9 cellular contexts compared by ENCODE assay signal in the genomic region with DNA sequence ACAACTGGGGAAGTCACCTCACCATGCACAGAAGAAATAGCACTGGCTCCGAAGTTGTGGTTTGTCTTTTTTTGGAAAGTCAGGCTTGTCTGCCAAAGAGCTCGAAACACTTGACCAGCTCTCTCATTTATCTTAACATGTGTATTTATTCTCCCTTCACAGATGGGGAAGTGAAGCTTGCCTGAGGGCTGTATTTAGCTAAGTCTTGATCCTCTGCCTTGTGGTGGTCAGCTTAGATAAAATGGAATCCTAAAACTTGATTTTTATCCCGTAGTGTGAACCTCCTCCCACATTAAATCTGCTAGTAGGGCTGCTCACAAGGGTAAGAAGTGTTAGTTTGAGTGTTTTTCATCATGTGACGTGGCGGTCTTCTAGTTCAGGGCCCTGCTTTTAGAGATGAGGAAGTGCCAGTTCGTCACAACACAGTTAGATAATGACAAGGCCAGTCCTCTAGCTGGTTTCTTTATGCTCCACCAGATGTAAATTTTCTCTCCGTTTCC. TPM values are rescaled to one million over a fixed set of nuclear protein-coding genes. Genes with fewer than 3 reads are reported as not detected.
A peak's percentile ranks its signal among the peaks of the same experiment; 100 is the strongest.
DNase-seq lines count a peak whose midpoint lies in the region; ATAC-seq, FAIRE-seq and TF ChIP-seq lines count a peak whose summit lies in the region.
"Had no signal": no experiment of that assay in that cellular context is flagged by ENCODE, and none has a peak within 500 bp of the region (broad histone marks: within the 10 kb centered on the region; RNA-seq: fewer than 3 reads in every experiment).

No MANE protein-coding gene starts in this region.

- peaks cover 18% of the 10 kb centered on the region for H3K79me2 ChIP-seq in hepatocyte

- TF ChIP-seq CTCF in Peyer's patch (IDR thresholded peaks at IDR 0.05), result no peak
- no peak for TF ChIP-seq CTCF in hepatocyte (IDR thresholded peaks at IDR 0.05; ENCODE audit: poor library complexity)
- no peak for TF ChIP-seq CTCF in upper lobe of right lung (IDR thresholded peaks at IDR 0.05)

- no peak overlapping the region for H3K27ac Mint-ChIP-seq in activated T-cell treated with anti-CD3 and anti-CD28 coated beads, Interleukin-2, amount 50 U/mL, for 72 hours

- H3K4me2 ChIP-seq in hepatocyte, result no peak overlapping the region

- DNase-seq in GM18507 (ENCODE audit: extremely low spot score, insufficient read length, low read depth), result peak; percentile 33
- peak in 1 of 3 donors; percentile 68 for DNase-seq in Peyer's patch
- DNase-seq in hepatocyte (ENCODE audit: low spot score), result no peak
- no peak for DNase-seq in upper lobe of right lung
- no peak for DNase-seq in activated T-cell treated with anti-CD3 and anti-CD28 coated beads, Interleukin-2, amount 50 U/mL, for 72 hours
- DNase-seq in stimulated activated CD4-positive, alpha-beta T cell treated with anti-CD3 and anti-CD28 coated beads, Interleukin-4, amount 100 ng/mL, for 1 hour, result no peak
- DNase-seq in T-helper 9 cell, result no peak

- H3K9me2 ChIP-seq in hepatocyte (replicated peaks; ENCODE audit: insufficient read depth), result no peaks in the 10 kb centered on the region

- H4K20me1 ChIP-seq in hepatocyte (ENCODE audit: insufficient read depth, poor library complexity, severe bottlenecking), result peaks cover 9% of the 10 kb centered on the region

- no peak for TF ChIP-seq POLR2A in Peyer's patch (IDR thresholded peaks at IDR 0.05)

- H3K27me3 ChIP-seq in Peyer's patch (no peaks in the 10 kb centered on the region), hepatocyte (no peaks in the 10 kb centered on the region), upper lobe of right lung (no peaks in the 10 kb centered on the region)

- H3K4me3 ChIP-seq in Peyer's patch, result no peak overlapping the region
- H3K4me3 ChIP-seq in hepatocyte, result no peak overlapping the region
- no peak overlapping the region for H3K4me3 ChIP-seq in upper lobe of right lung

- H2AFZ ChIP-seq in hepatocyte, result no peak overlapping the region

- H3K36me3 ChIP-seq in Peyer's patch (no peaks in the 10 kb centered on the region), hepatocyte (replicated peaks; ENCODE audit: insufficient read depth, low read depth) (no peaks in the 10 kb centered on the region), upper lobe of right lung (no peaks in the 10 kb centered on the region)

- WGBS in hepatocyte (ENCODE audit: low lambda C conversion rate, missing lambda C conversion rate), result 75% methylated on average over 7 of the region's 7 CpGs

- intact Hi-C loops in upper lobe of right lung (cut with DNase I), result no loop called here

- H3K9me3 ChIP-seq in Peyer's patch (no peaks in the 10 kb centered on the region), hepatocyte (ENCODE audit: low read depth) (no peaks in the 10 kb centered on the region), upper lobe of right lung (no peaks in the 10 kb centered on the region)

- no peaks in the 10 kb centered on the region for H3K27me3 Mint-ChIP-seq in activated T-cell treated with anti-CD3 and anti-CD28 coated beads, Interleukin-2, amount 50 U/mL, for 72 hours (ENCODE audit: low read depth)

- ATAC-seq in HG02763 (IDR thresholded peaks at IDR 0.05; ENCODE audit: unreplicated experiment) (peak; percentile 71), upper lobe of right lung (peak; percentile 83)
- no peak for ATAC-seq in activated T-cell treated with anti-CD3 and anti-CD28 coated beads, Interleukin-2, amount 50 U/mL, for 72 hours (replicated peaks in 1 of 2)

- no peak overlapping the region for H3K4me3 Mint-ChIP-seq in activated T-cell treated with anti-CD3 and anti-CD28 coated beads, Interleukin-2, amount 50 U/mL, for 72 hours

- FAIRE-seq in GM18507 (lab: Jason Lieb, UNC), result peak; percentile 88

- no peaks in the 10 kb centered on the region for H3K9me3 Mint-ChIP-seq in activated T-cell treated with anti-CD3 and anti-CD28 coated beads, Interleukin-2, amount 50 U/mL, for 72 hours

- no peaks in the 10 kb centered on the region for H3K36me3 Mint-ChIP-seq in activated T-cell treated with anti-CD3 and anti-CD28 coated beads, Interleukin-2, amount 50 U/mL, for 72 hours (ENCODE audit: insufficient read depth in 2 of 2)

- peak overlapping the region; percentile 53 to 78 (median 58) for H3K27ac ChIP-seq in Peyer's patch
- peak overlapping the region; percentile 18 for H3K27ac ChIP-seq in hepatocyte
- H3K27ac ChIP-seq in upper lobe of right lung, result peak overlapping the region; percentile 4
- H3K27ac ChIP-seq: epithelial cell of prostate had no signal

- H3K4me1 ChIP-seq in Peyer's patch (peaks cover 0 to 19% (median 8%) of the 10 kb centered on the region in 4 donors), hepatocyte (ENCODE audit: insufficient read depth) (no peaks in the 10 kb centered on the region), upper lobe of right lung (peaks cover 17% of the 10 kb centered on the region)

- no peaks in the 10 kb centered on the region for H3K4me1 Mint-ChIP-seq in activated T-cell treated with anti-CD3 and anti-CD28 coated beads, Interleukin-2, amount 50 U/mL, for 72 hours (ENCODE audit: low read depth)

RNA-seq across cellular contexts. Expression of gene ATP6V1E2, which starts 26.7 kb away (rescaled TPM):
- 1 to 10 TPM in 3 of 4 donors, under 1 TPM in 1; 0.57 to 6.6 (median 3.4) TPM for total RNA-seq in Peyer's patch
- 3.7 and 4.4 TPM in 2 replicates for total RNA-seq in hepatocyte
- polyA plus RNA-seq in hepatocyte, result 4.7 and 6.7 TPM in 2 replicates
- total RNA-seq in upper lobe of right lung, result 10.7 TPM
- 1 to 10 TPM; 3.2 to 5.6 TPM for total RNA-seq in activated T-cell treated with anti-CD3 and anti-CD28 coated beads, Interleukin-2, amount 50 U/mL, for 72 hours

RNA-seq across cellular contexts. Expression of gene RHOQ, which starts 26.8 kb away (rescaled TPM):
- total RNA-seq in Peyer's patch (10 to 100 TPM; 12.1 to 48.7 (median 21.0) TPM), hepatocyte (69.9 and 75.2 TPM in 2 replicates), upper lobe of right lung (92.9 TPM)
- polyA plus RNA-seq in hepatocyte, result 46.7 and 52.0 TPM in 2 replicates
- total RNA-seq in activated T-cell treated with anti-CD3 and anti-CD28 coated beads, Interleukin-2, amount 50 U/mL, for 72 hours, result 10 to 100 TPM; 25.5 to 33.7 TPM

RNA-seq across cellular contexts. Expression of gene PIGF, which starts 47.7 kb away (rescaled TPM):
- total RNA-seq in Peyer's patch, result 10 to 100 TPM; 11.6 to 22.1 (median 20.0) TPM
- 19.9 and 29.2 TPM in 2 replicates for total RNA-seq in hepatocyte
- polyA plus RNA-seq in hepatocyte, result 40.3 and 53.7 TPM in 2 replicates
- total RNA-seq in upper lobe of right lung, result 21.9 TPM
- total RNA-seq in activated T-cell treated with anti-CD3 and anti-CD28 coated beads, Interleukin-2, amount 50 U/mL, for 72 hours, result 10 to 100 TPM; 32.1 to 35.2 TPM

RNA-seq across cellular contexts. Expression of gene CRIPT, which starts 47.9 kb away (rescaled TPM):
- total RNA-seq in Peyer's patch (10 to 100 TPM in 3 of 4 donors, 1 to 10 TPM in 1; 9.9 to 18.2 (median 13.1) TPM), hepatocyte (17.9 and 25.2 TPM in 2 replicates), upper lobe of right lung (15.3 TPM)
- 13.3 and 15.8 TPM in 2 replicates for polyA plus RNA-seq in hepatocyte
- total RNA-seq in activated T-cell treated with anti-CD3 and anti-CD28 coated beads, Interleukin-2, amount 50 U/mL, for 72 hours, result 1 to 10 TPM; 7.3 to 7.9 TPM

Comparison
In these comparisons a context has a peak if more than half of its experiments do, and no peak if none do; other contexts are left out.
1. ATAC-seq: peak in HG02763 (single experiment) and upper lobe of right lung (single experiment); none in activated T-cell treated with anti-CD3 and anti-CD28 coated beads, Interleukin-2, amount 50 U/mL, for 72 hours (0 of 2).
2. H3K27ac ChIP-seq: peak in every context shown above with its lines; median percentile 58 in Peyer's patch; 18 in hepatocyte; 4 in upper lobe of right lung.